8 cellular contexts compared by ENCODE assay signal in the genomic region with DNA sequence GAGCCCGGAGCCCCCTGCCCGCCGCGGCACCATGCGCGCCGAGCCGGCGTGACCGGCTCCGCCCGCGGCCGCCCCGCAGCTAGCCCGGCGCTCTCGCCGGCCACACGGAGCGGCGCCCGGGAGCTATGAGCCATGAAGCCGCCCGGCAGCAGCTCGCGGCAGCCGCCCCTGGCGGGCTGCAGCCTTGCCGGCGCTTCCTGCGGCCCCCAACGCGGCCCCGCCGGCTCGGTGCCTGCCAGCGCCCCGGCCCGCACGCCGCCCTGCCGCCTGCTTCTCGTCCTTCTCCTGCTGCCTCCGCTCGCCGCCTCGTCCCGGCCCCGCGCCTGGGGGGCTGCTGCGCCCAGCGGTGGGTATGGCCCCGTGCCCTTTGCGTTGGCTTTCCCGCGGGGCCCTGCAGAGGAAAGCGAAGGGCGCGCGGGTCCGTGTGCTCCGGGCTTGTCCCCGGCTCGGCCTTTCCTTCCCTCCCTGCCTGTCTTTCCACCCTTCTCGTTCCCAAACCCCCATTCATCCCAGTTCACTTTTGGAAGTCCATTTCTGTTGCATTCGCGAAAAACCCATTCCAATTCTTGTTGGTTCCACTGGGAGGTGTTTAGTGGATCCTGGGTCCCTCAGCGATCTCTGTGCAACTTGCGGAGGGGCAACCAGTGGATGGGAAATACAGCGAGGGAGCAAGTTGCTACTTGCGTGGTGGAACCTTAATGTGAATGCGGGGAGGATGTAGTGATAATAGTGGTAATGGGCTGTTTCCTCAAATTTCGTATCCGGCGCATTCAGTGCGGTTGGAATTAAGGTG. TPM values are rescaled to one million over a fixed set of nuclear protein-coding genes. Genes with fewer than 3 reads are reported as not detected.
A peak's percentile ranks its signal among the peaks of the same experiment; 100 is the strongest.
DNase-seq lines count a peak whose midpoint lies in the region; ATAC-seq and TF ChIP-seq lines count a peak whose summit lies in the region.

No MANE protein-coding gene starts in this region.

- H3K9me3 Mint-ChIP-seq in Calu3 (ENCODE audit: low read depth, unreplicated experiment), result no peaks in the 10 kb centered on the region

- intact Hi-C loops in Calu3 (cut with micrococcal nuclease; ENCODE audit: unreplicated experiment), result no loop called here

- peaks cover 13% of the 10 kb centered on the region for H3K36me3 Mint-ChIP-seq in Calu3 (ENCODE audit: insufficient read depth, unreplicated experiment)

- TF ChIP-seq EP300 in gastroesophageal sphincter (IDR thresholded peaks at IDR 0.05), result no peak

- no peak for TF ChIP-seq CTCF in Calu3 (IDR thresholded peaks at IDR 0.05; ENCODE audit: unreplicated experiment)
- TF ChIP-seq CTCF in gastroesophageal sphincter (IDR thresholded peaks at IDR 0.05), result no peak

- peak; percentile 30 for DNase-seq in Calu3
- peak; percentile 64 for DNase-seq in HuH-7.5 (ENCODE audit: low spot score)
- peak; percentile 65 for DNase-seq in activated CD8-positive, alpha-beta memory T cell treated with anti-CD3 and anti-CD28 coated beads, Interleukin-2, amount 50 U/mL, for 48 hours
- DNase-seq in nucleus accumbens (lab: John Stamatoyannopoulos, UW), result peak in 33 of 56 donors; percentile 6 to 76 (median 38)
- no peak for DNase-seq in NCI-H2196 treated with DMSO at 0.1 percent for 48 hours (lab: John Stamatoyannopoulos, UW; ENCODE audit: unreplicated experiment)

- no peaks in the 10 kb centered on the region for H3K36me3 ChIP-seq in gastroesophageal sphincter

- ATAC-seq in GM19395 (IDR thresholded peaks at IDR 0.05; ENCODE audit: unreplicated experiment) (peak; percentile 60), gastroesophageal sphincter (peak; percentile 47), HG02763 (IDR thresholded peaks at IDR 0.05; ENCODE audit: unreplicated experiment) (no peak)

- WGBS in gastroesophageal sphincter (ENCODE audit: low coverage in 1 of 2), 2 donors, result 4 to 34% methylated on average over 7 to 19 of the region's 77 CpGs

- peaks cover 29% of the 10 kb centered on the region for H3K27me3 ChIP-seq in gastroesophageal sphincter

- peak overlapping the region in 3 of 4 donors; percentile 72 to 83 (median 77) for H3K27ac ChIP-seq in gastroesophageal sphincter

- H3K27ac Mint-ChIP-seq in Calu3 (ENCODE audit: unreplicated experiment), result peak overlapping the region; percentile 34

- CTCF ChIA-PET in Calu3 (lab: Charles Lee), result no interaction called here

- peak overlapping the region; percentile 71 for H3K4me3 Mint-ChIP-seq in Calu3 (ENCODE audit: low read depth, unreplicated experiment)

- H3K4me1 Mint-ChIP-seq in Calu3 (ENCODE audit: low read depth, unreplicated experiment), result peaks cover 21% of the 10 kb centered on the region

- peak overlapping the region; percentile 46 to 66 for H3K4me3 ChIP-seq in gastroesophageal sphincter

- peaks cover 31% of the 10 kb centered on the region for H3K27me3 Mint-ChIP-seq in Calu3 (ENCODE audit: unreplicated experiment)

- no TSS peak for BruUV-seq in Calu3 (replicated peaks; lab: Mats Ljungman, UMichigan)

- no peaks in the 10 kb centered on the region for H3K9me3 ChIP-seq in gastroesophageal sphincter

- no peak for TF ChIP-seq POLR2A in gastroesophageal sphincter (IDR thresholded peaks at IDR 0.05)

- H3K4me1 ChIP-seq in gastroesophageal sphincter, result peaks cover 0 to 21% (median 12%) of the 10 kb centered on the region in 3 donors

RNA-seq across cellular contexts. Expression of gene ADAM23, which starts 0.6 kb away (rescaled TPM):
- total RNA-seq in Calu3 (2022), result 6.1 and 6.8 TPM in 2 replicates
- 1 to 10 TPM; 2.4 to 4.0 (median 3.5) TPM for total RNA-seq in gastroesophageal sphincter
